8 cellular contexts compared by ENCODE assay signal in the genomic region with DNA sequence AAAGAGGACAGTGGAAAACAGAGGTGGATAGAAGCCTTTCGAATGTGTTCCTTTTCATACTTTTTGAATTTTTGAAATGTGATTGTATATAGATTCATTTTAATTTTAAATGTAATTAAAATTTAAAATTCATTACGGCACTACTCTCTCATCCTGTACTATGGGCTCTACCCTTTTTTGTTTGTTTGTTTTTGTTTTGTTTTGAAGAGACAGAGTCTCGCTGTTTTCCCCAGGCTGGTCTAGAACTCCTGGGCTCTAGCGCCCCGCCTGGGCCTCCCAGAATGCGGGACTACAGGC. TPM values are rescaled to one million over a fixed set of nuclear protein-coding genes. Genes with fewer than 3 reads are reported as not detected.
DNase-seq lines count a peak whose midpoint lies in the region; ATAC-seq, FAIRE-seq and TF ChIP-seq lines count a peak whose summit lies in the region.

No MANE protein-coding gene starts in this region.

- no peaks in the 10 kb centered on the region for H3K79me2 ChIP-seq in HepG2 (ENCODE audit: insufficient read depth, low read length)

- TF ChIP-seq RAD21 in HepG2 (CRISPR knock-in tag; IDR thresholded peaks at IDR 0.05): no peak

- no peaks in the 10 kb centered on the region for H3K27me3 Mint-ChIP-seq in activated naive CD4-positive, alpha-beta T cell treated with anti-CD3 and anti-CD28 coated beads, Interleukin-2, amount 50 U/mL, for 24 hours

- no peak for TF ChIP-seq POLR2A in HepG2 (IDR thresholded peaks at IDR 0.05; ENCODE audit: insufficient read depth in 1 of 2, low read depth in 2 of 2, low read length in 2 of 2)
- no peak for TF ChIP-seq POLR2A in transverse colon (IDR thresholded peaks at IDR 0.05)

- POLR2A ChIA-PET in HepG2 (lab: Yijun Ruan, JAX): interaction anchor here (1.5 to 1.7 kb wide), 2 partner anchors 31 to 96 kb away, joined by 7 to 13 read pairs; no protein-coding TSS in a partner anchor

- intact Hi-C loops in ascending aorta (cut with DNase I) (loop anchor here (1.0 to 5.0 kb wide), 5 partner anchors 12 to 466 kb away; partner anchors contain the start of genes BCL2L13, HDHD5, IL17RA and TMEM121B), HepG2 (cut with micrococcal nuclease; ENCODE audit: unreplicated experiment) (loop anchor here (1.0 to 5.0 kb wide), 3 partner anchors 30 to 331 kb away; no protein-coding TSS in a partner anchor), transverse colon (cut with DNase I; ENCODE audit: low total_unique reads) (no loop called here)

- 17% methylated on average over 6 of the region's 6 CpGs for WGBS in HepG2 (ENCODE audit: low lambda C conversion rate)
- 16 to 38% methylated on average over 3 to 6 of the region's 6 CpGs for WGBS in transverse colon (ENCODE audit: low coverage in 1 of 2), 2 donors

- in situ Hi-C loops in HepG2 (cut with HindIII; ENCODE audit: extremely low pct_ligation_motif_present, low pct_unique_long_range_greater_than_20kb): loop anchor here (10.0 kb wide), 1 partner anchor 96 kb away; no protein-coding TSS in a partner anchor
- in situ Hi-C loops in transverse colon (cut with MboI; ENCODE audit: low pct_ligation_motif_present in 1 of 4, low pct_unique_long_range_greater_than_20kb in 1 of 4, low sequenced_read_pairs in 3 of 4): loop anchor here in 2 of 4 donors (10.0 kb wide), 2 partner anchors 96 to 334 kb away; no protein-coding TSS in a partner anchor

- no peak for DNase-seq in activated naive CD4-positive, alpha-beta T cell (lab: John Stamatoyannopoulos, UW)
- DNase-seq in ascending aorta (ENCODE audit: low spot score in 2 of 2): no peak
- DNase-seq in HepG2 (ENCODE audit: low spot score): no peak
- DNase-seq in transverse colon: no peak
- no peak for DNase-seq in NCI-H774 (lab: John Stamatoyannopoulos, UW)

- no peaks in the 10 kb centered on the region for H3K36me3 Mint-ChIP-seq in activated naive CD4-positive, alpha-beta T cell treated with anti-CD3 and anti-CD28 coated beads, Interleukin-2, amount 50 U/mL, for 24 hours

- no peak for TF ChIP-seq EP300 in HepG2 (IDR thresholded peaks at IDR 0.05; ENCODE audit: low read depth in 2 of 2, low read length in 2 of 2)
- TF ChIP-seq EP300 in HepG2 (CRISPR knock-in tag; IDR thresholded peaks at IDR 0.05; ENCODE audit: borderline replicate concordance): no peak
- TF ChIP-seq EP300 in transverse colon (IDR thresholded peaks at IDR 0.05; ENCODE audit: low read depth): no peak

- peak overlapping the region; percentile 87 for H3K27ac Mint-ChIP-seq in activated naive CD4-positive, alpha-beta T cell treated with anti-CD3 and anti-CD28 coated beads, Interleukin-2, amount 50 U/mL, for 24 hours

- CTCF ChIA-PET in HepG2 (lab: Yijun Ruan, JAX; ENCODE audit: low intra/inter-chr PET ratio, low total read pairs): interaction anchor here (1.4 to 1.7 kb wide), 2 partner anchors 96 to 330 kb away, joined by 8 to 9 read pairs; no protein-coding TSS in a partner anchor

- peak overlapping the region; percentile 78 to 92 for H3K4me3 ChIP-seq in ascending aorta
- peak overlapping the region; percentile 49 to 78 (median 68); a peak in 5 of 6 replicates for H3K4me3 ChIP-seq in HepG2 (replicated peaks in 1 of 3; ENCODE audit: insufficient read depth in 1 of 3, low read depth in 2 of 3, low read length in 3 of 3)
- H3K4me3 ChIP-seq in transverse colon: peak overlapping the region; percentile 61 to 82 (median 74)

- no peaks in the 10 kb centered on the region for H3K27me3 ChIP-seq in ascending aorta
- H3K27me3 ChIP-seq in HepG2 (ENCODE audit: control insufficient read depth in 1 of 2, insufficient read depth in 2 of 2, low read length in 2 of 2): no peaks in the 10 kb centered on the region; a peak in 1 of 5 replicates
- no peaks in the 10 kb centered on the region for H3K27me3 ChIP-seq in transverse colon

- no peak for FAIRE-seq in HepG2 (lab: Jason Lieb, UNC)

- H3K9me3 ChIP-seq in ascending aorta (no peaks in the 10 kb centered on the region), HepG2 (ENCODE audit: low read length) (no peaks in the 10 kb centered on the region), transverse colon (no peaks in the 10 kb centered on the region)

- H3K4me1 ChIP-seq in ascending aorta: peaks cover 0 to 10% of the 10 kb centered on the region in 2 donors
- H3K4me1 ChIP-seq in HepG2 (ENCODE audit: insufficient read depth, low read length): no peaks in the 10 kb centered on the region
- H3K4me1 ChIP-seq in transverse colon: peaks cover 0 to 12% (median 7%) of the 10 kb centered on the region in 4 donors

- no peak for ATAC-seq in HepG2
- ATAC-seq in GM18858 (IDR thresholded peaks at IDR 0.05; ENCODE audit: unreplicated experiment): no peak
- no peak for ATAC-seq in HG02973 (IDR thresholded peaks at IDR 0.05; ENCODE audit: unreplicated experiment)

- H3K4me2 ChIP-seq in HepG2 (ENCODE audit: low read depth, low read length): peak overlapping the region; percentile 88

- H3K36me3 ChIP-seq in ascending aorta: no peaks in the 10 kb centered on the region
- H3K36me3 ChIP-seq in HepG2 (replicated peaks in 1 of 2; ENCODE audit: control insufficient read depth in 1 of 2, insufficient read depth in 2 of 2, low read length in 2 of 2): no peaks in the 10 kb centered on the region
- no peaks in the 10 kb centered on the region for H3K36me3 ChIP-seq in transverse colon

- H3K4me1 Mint-ChIP-seq in activated naive CD4-positive, alpha-beta T cell treated with anti-CD3 and anti-CD28 coated beads, Interleukin-2, amount 50 U/mL, for 24 hours: peaks cover 4% of the 10 kb centered on the region

- TF ChIP-seq CTCF in ascending aorta (IDR thresholded peaks at IDR 0.05) (no peak), HepG2 (CRISPR knock-in tag; IDR thresholded peaks at IDR 0.05) (no peak), transverse colon (IDR thresholded peaks at IDR 0.05) (peak in 1 of 5 experiments; percentile 67)

- H4K20me1 ChIP-seq in HepG2 (ENCODE audit: insufficient read depth, low read length): no peaks in the 10 kb centered on the region

- BruUV-seq in HepG2 (replicated peaks; lab: Mats Ljungman, UMichigan): no TSS peak

- H3K9me3 Mint-ChIP-seq in activated naive CD4-positive, alpha-beta T cell treated with anti-CD3 and anti-CD28 coated beads, Interleukin-2, amount 50 U/mL, for 24 hours: no peaks in the 10 kb centered on the region

- H2AFZ ChIP-seq in HepG2 (ENCODE audit: low read length): peak overlapping the region; percentile 83

- H3K27ac ChIP-seq in ascending aorta (peak overlapping the region; percentile 93 to 98), HepG2 (ENCODE audit: extremely low read length, insufficient read depth, low read length) (peak overlapping the region; percentile 38), transverse colon (peak overlapping the region; percentile 91 to 94 (median 92))

- 0 out of 2 replicates have a peak overlapping the region, but pooled peaks have one; percentile 39 for H3K9ac ChIP-seq in HepG2 (ENCODE audit: insufficient read depth, low read depth, low read length)

- H3K4me3 Mint-ChIP-seq in activated naive CD4-positive, alpha-beta T cell treated with anti-CD3 and anti-CD28 coated beads, Interleukin-2, amount 50 U/mL, for 24 hours: peak overlapping the region; percentile 91

RNA-seq across cellular contexts. Expression of gene HDHD5, which starts 11.9 kb away (rescaled TPM):
- total RNA-seq in ascending aorta (55.8 TPM), HepG2 (2016; rRNA removed; fragmentation: Illumina TruSeq; extraction: Trizol) (not detected in 2 replicates), transverse colon (10 to 100 TPM; 24.7 to 51.9 (median 42.3) TPM)
- total RNA-seq in HepG2 (2016; cell fraction: cytosol; rRNA removed; fragmentation: Illumina TruSeq; extraction: Trizol; ENCODE audit: low read depth): not detected in 2 replicates
- total RNA-seq in HepG2 (2016; cell fraction: insoluble cytoplasmic fraction; rRNA removed; fragmentation: Illumina TruSeq; extraction: Trizol): not detected in 2 replicates
- not detected in 2 replicates for total RNA-seq in HepG2 (2016; cell fraction: membrane; rRNA removed; fragmentation: Illumina TruSeq; extraction: Trizol)
- total RNA-seq in HepG2 (2016; cell fraction: nucleus; rRNA removed; fragmentation: Illumina TruSeq; extraction: Trizol): not detected in 2 replicates
- polyA plus RNA-seq in HepG2 (2011; rRNA removed): not detected in 2 replicates
- polyA plus RNA-seq in HepG2 (2011; cell fraction: cytosol; rRNA removed): not detected in 2 replicates
- not detected in 2 replicates for polyA plus RNA-seq in HepG2 (2011; cell fraction: nucleus; rRNA removed)
- polyA plus RNA-seq in HepG2 (2012): not detected in 2 replicates
- not detected in 2 replicates for polyA plus RNA-seq in HepG2 (2016; cell fraction: cytosol; fragmentation: Illumina TruSeq; extraction: Trizol; ENCODE audit: low read depth)
- not detected in 2 replicates for polyA plus RNA-seq in HepG2 (2016; cell fraction: insoluble cytoplasmic fraction; fragmentation: Illumina TruSeq; extraction: Trizol; ENCODE audit: low read depth)
- not detected in 2 replicates for polyA plus RNA-seq in HepG2 (2016; cell fraction: membrane; fragmentation: Illumina TruSeq; extraction: Trizol; ENCODE audit: low read depth)
- polyA plus RNA-seq in HepG2 (2016; cell fraction: nucleus; fragmentation: Illumina TruSeq; extraction: Trizol; ENCODE audit: insufficient read depth, low read depth): not detected in 2 replicates
- 0.34 and 36.3 TPM in 2 replicates for polyA minus RNA-seq in HepG2 (2011; rRNA and poly(A)+ RNA removed; ENCODE audit: low replicate concordance)
- 0.69 and 0.79 TPM in 2 replicates for polyA minus RNA-seq in HepG2 (2011; cell fraction: cytosol; rRNA and poly(A)+ RNA removed)
- polyA minus RNA-seq in HepG2 (2011; cell fraction: nucleus; rRNA and poly(A)+ RNA removed): 0.52 TPM in 1 of 2 replicates, not detected in the other

RNA-seq across cellular contexts. Expression of gene ADA2, which starts 48.3 kb away (rescaled TPM):
- total RNA-seq in ascending aorta: not detected
- not detected in 2 replicates for total RNA-seq in HepG2 (2016; rRNA removed; fragmentation: Illumina TruSeq; extraction: Trizol)
- total RNA-seq in HepG2 (2016; cell fraction: cytosol; rRNA removed; fragmentation: Illumina TruSeq; extraction: Trizol; ENCODE audit: low read depth): not detected in 2 replicates
- not detected in 2 replicates for total RNA-seq in HepG2 (2016; cell fraction: insoluble cytoplasmic fraction; rRNA removed; fragmentation: Illumina TruSeq; extraction: Trizol)
- total RNA-seq in HepG2 (2016; cell fraction: membrane; rRNA removed; fragmentation: Illumina TruSeq; extraction: Trizol): not detected in 2 replicates
- total RNA-seq in HepG2 (2016; cell fraction: nucleus; rRNA removed; fragmentation: Illumina TruSeq; extraction: Trizol): not detected in 2 replicates
- not detected in 2 replicates for polyA plus RNA-seq in HepG2 (2011; rRNA removed)
- not detected in 2 replicates for polyA plus RNA-seq in HepG2 (2011; cell fraction: cytosol; rRNA removed)
- not detected in 2 replicates for polyA plus RNA-seq in HepG2 (2011; cell fraction: nucleus; rRNA removed)
- not detected in 2 replicates for polyA plus RNA-seq in HepG2 (2012)
- not detected in 2 replicates for polyA plus RNA-seq in HepG2 (2016; cell fraction: cytosol; fragmentation: Illumina TruSeq; extraction: Trizol; ENCODE audit: low read depth)
- not detected in 2 replicates for polyA plus RNA-seq in HepG2 (2016; cell fraction: insoluble cytoplasmic fraction; fragmentation: Illumina TruSeq; extraction: Trizol; ENCODE audit: low read depth)
- not detected in 2 replicates for polyA plus RNA-seq in HepG2 (2016; cell fraction: membrane; fragmentation: Illumina TruSeq; extraction: Trizol; ENCODE audit: low read depth)
- polyA plus RNA-seq in HepG2 (2016; cell fraction: nucleus; fragmentation: Illumina TruSeq; extraction: Trizol; ENCODE audit: insufficient read depth, low read depth): not detected in 2 replicates
- polyA minus RNA-seq in HepG2 (2011; rRNA and poly(A)+ RNA removed; ENCODE audit: low replicate concordance): not detected in 2 replicates
- not detected in 2 replicates for polyA minus RNA-seq in HepG2 (2011; cell fraction: cytosol; rRNA and poly(A)+ RNA removed)
- polyA minus RNA-seq in HepG2 (2011; cell fraction: nucleus; rRNA and poly(A)+ RNA removed): not detected in 2 replicates
- total RNA-seq in transverse colon: 10 to 100 TPM in 2 of 4 donors, 1 to 10 TPM in 2; 1.4 to 28.4 (median 12.0) TPM

RNA-seq across cellular contexts. Expression of gene TMEM121B, which starts 49.8 kb away (rescaled TPM):
- total RNA-seq in ascending aorta (0.11 TPM), HepG2 (2016; rRNA removed; fragmentation: Illumina TruSeq; extraction: Trizol) (not detected in 2 replicates), transverse colon (under 1 TPM in 3 of 4 donors, not detected in 1; under 0.01 to 0.20 (median 0.16) TPM)
- total RNA-seq in HepG2 (2016; cell fraction: cytosol; rRNA removed; fragmentation: Illumina TruSeq; extraction: Trizol; ENCODE audit: low read depth): not detected in 2 replicates
- not detected in 2 replicates for total RNA-seq in HepG2 (2016; cell fraction: insoluble cytoplasmic fraction; rRNA removed; fragmentation: Illumina TruSeq; extraction: Trizol)
- not detected in 2 replicates for total RNA-seq in HepG2 (2016; cell fraction: membrane; rRNA removed; fragmentation: Illumina TruSeq; extraction: Trizol)
- total RNA-seq in HepG2 (2016; cell fraction: nucleus; rRNA removed; fragmentation: Illumina TruSeq; extraction: Trizol): not detected in 2 replicates
- not detected in 2 replicates for polyA plus RNA-seq in HepG2 (2011; rRNA removed)
- 0.01 TPM in 1 of 2 replicates, not detected in the other for polyA plus RNA-seq in HepG2 (2011; cell fraction: cytosol; rRNA removed)
- not detected in 2 replicates for polyA plus RNA-seq in HepG2 (2011; cell fraction: nucleus; rRNA removed)
- polyA plus RNA-seq in HepG2 (2012): not detected in 2 replicates
- polyA plus RNA-seq in HepG2 (2016; cell fraction: cytosol; fragmentation: Illumina TruSeq; extraction: Trizol; ENCODE audit: low read depth): not detected in 2 replicates
- polyA plus RNA-seq in HepG2 (2016; cell fraction: insoluble cytoplasmic fraction; fragmentation: Illumina TruSeq; extraction: Trizol; ENCODE audit: low read depth): not detected in 2 replicates
- polyA plus RNA-seq in HepG2 (2016; cell fraction: membrane; fragmentation: Illumina TruSeq; extraction: Trizol; ENCODE audit: low read depth): not detected in 2 replicates
- not detected in 2 replicates for polyA plus RNA-seq in HepG2 (2016; cell fraction: nucleus; fragmentation: Illumina TruSeq; extraction: Trizol; ENCODE audit: insufficient read depth, low read depth)
- not detected in 2 replicates for polyA minus RNA-seq in HepG2 (2011; rRNA and poly(A)+ RNA removed; ENCODE audit: low replicate concordance)
- polyA minus RNA-seq in HepG2 (2011; cell fraction: cytosol; rRNA and poly(A)+ RNA removed): not detected in 2 replicates
- polyA minus RNA-seq in HepG2 (2011; cell fraction: nucleus; rRNA and poly(A)+ RNA removed): not detected in 2 replicates

Comparison
In these comparisons a context has a peak if more than half of its experiments do, and no peak if none do; other contexts are left out.
1. H3K27ac ChIP-seq: peak in every context shown above with its lines; median percentile 96 in ascending aorta; 92 in transverse colon; 38 in HepG2.
2. RNA of gene HDHD5, which starts 11.9 kb away (total RNA-seq): 55.8 TPM in ascending aorta (single experiment) and 24.7 to 51.9 TPM in transverse colon; not detected in HepG2; every median in the first group is over 10 times any median in the second.
3. Peak in every context shown above with its lines, with median percentiles within 50 percentile points of each other: H3K4me3 ChIP-seq.